ENCODE assay signal across 7 cellular contexts in the genomic region with DNA sequence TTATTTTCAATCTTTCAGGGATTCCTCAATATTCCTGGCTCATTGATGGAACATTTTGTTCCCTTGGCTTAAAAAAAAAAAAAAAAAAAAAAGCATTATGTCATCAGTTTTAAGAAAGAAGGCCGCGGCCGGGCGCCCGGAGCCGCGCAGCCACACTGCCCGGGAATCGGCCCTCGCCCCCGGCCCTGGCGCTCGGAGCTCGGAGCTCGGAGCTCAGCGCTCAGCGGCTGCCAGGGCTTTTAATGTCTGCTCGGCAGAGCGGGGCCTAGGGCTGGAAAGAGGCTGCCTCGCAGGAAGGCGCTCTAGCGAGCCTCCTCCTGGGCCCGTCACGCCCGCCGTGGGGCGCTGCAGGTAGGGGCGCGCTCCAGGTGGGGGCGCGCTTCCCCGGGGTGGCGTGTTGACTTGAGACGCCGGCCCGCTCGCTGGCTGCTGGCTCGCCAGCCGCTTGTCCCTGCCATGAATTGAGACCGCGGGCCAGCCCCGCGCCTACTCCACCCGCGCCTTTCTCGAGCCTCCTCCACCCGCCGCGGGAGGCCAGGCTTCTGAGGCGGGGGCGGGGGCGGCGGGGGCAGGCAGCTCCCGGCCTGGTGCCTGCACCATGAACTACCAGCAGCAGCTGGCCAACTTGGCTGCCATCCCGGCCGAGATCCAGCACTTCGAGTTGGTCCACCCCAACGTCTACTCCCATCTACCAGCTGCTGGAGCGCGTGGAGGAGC. TPM values are rescaled to one million over a fixed set of nuclear protein-coding genes. Genes with fewer than 3 reads are reported as not detected.
A peak's percentile ranks its signal among the peaks of the same experiment; 100 is the strongest.
DNase-seq lines count a peak whose midpoint lies in the region; ATAC-seq and TF ChIP-seq lines count a peak whose summit lies in the region.

No MANE protein-coding gene starts in this region.

- H3K4me2 ChIP-seq in GM23338, result peak overlapping the region; percentile 74

- H3K4me1 Mint-ChIP-seq in GM23338 (peaks cover 14% of the 10 kb centered on the region), endodermal cell (no peaks in the 10 kb centered on the region), mesothelial cell of epicardium (peaks cover 2% of the 10 kb centered on the region)

- H3K27ac Mint-ChIP-seq in GM23338, result no peak overlapping the region
- H3K27ac Mint-ChIP-seq in endodermal cell, result no peak overlapping the region
- H3K27ac Mint-ChIP-seq in mesothelial cell of epicardium, result no peak overlapping the region

- H3K27ac ChIP-seq in GM23338 (ENCODE audit: low read depth) (no peak overlapping the region), endodermal cell (ENCODE audit: low read depth, low read length) (no peak overlapping the region)

- H2AFZ ChIP-seq in GM23338, result peak overlapping the region; percentile 88; the same call in 1 of the 2 replicates

- H3K27me3 Mint-ChIP-seq in GM23338 (ENCODE audit: insufficient read depth, low read depth, poor library complexity), result peaks cover 40% of the 10 kb centered on the region
- H3K27me3 Mint-ChIP-seq in endodermal cell (ENCODE audit: insufficient read depth), result peaks cover 59% of the 10 kb centered on the region
- H3K27me3 Mint-ChIP-seq in mesothelial cell of epicardium (ENCODE audit: low read depth), result peaks cover 57% of the 10 kb centered on the region

- peaks cover 6% of the 10 kb centered on the region; the same call in 1 of the 3 replicates for H3K9me3 Mint-ChIP-seq in GM23338
- H3K9me3 Mint-ChIP-seq in endodermal cell, result no peaks in the 10 kb centered on the region
- H3K9me3 Mint-ChIP-seq in mesothelial cell of epicardium, result no peaks in the 10 kb centered on the region

- H3K9ac ChIP-seq in endodermal cell (ENCODE audit: extremely low read depth, low read length, poor library complexity, severe bottlenecking), result peak overlapping the region; percentile 34

- peaks cover 7% of the 10 kb centered on the region; the same call in 1 of the 2 replicates for H3K9me2 ChIP-seq in GM23338 (ENCODE audit: insufficient read depth)

- H3K27me3 ChIP-seq in GM23338 (ENCODE audit: insufficient read depth) (peaks cover 65% of the 10 kb centered on the region), endodermal cell (ENCODE audit: control insufficient read depth, insufficient read depth, low read length, poor library complexity, severe bottlenecking) (peaks cover 9% of the 10 kb centered on the region)

- DNase-seq in GM23338 (ENCODE audit: low spot score), result peak; percentile 78
- peak; percentile 62 to 84 for DNase-seq in NCI-H524 (lab: John Stamatoyannopoulos, UW)
- peak; percentile 89 for DNase-seq in endodermal cell
- DNase-seq in mesothelial cell of epicardium (ENCODE audit: low spot score in 2 of 2, unreplicated experiment in 2 of 2), result peak in 1 of 2 experiments; percentile 75
- no peak for DNase-seq in activated CD4-positive, CD25-positive, alpha-beta regulatory T cell (lab: John Stamatoyannopoulos, UW)
- DNase-seq in activated naive CD4-positive, alpha-beta T cell treated with anti-CD3 and anti-CD28 coated beads, Interleukin-2, amount 50 U/mL, for 16 hours, result no peak

- H3K4me1 ChIP-seq in GM23338 (ENCODE audit: insufficient read depth) (no peaks in the 10 kb centered on the region; the same call in 1 of the 2 replicates), endodermal cell (ENCODE audit: control insufficient read depth, insufficient read depth, low read length) (no peaks in the 10 kb centered on the region)

- H3K36me3 ChIP-seq in GM23338 (ENCODE audit: insufficient read depth) (no peaks in the 10 kb centered on the region), endodermal cell (ENCODE audit: control insufficient read depth, insufficient read depth, low read length) (no peaks in the 10 kb centered on the region)

- ATAC-seq in GM23338 (peak; percentile 96), GM21619 (IDR thresholded peaks at IDR 0.05; ENCODE audit: unreplicated experiment) (no peak)

- TF ChIP-seq CTCF in GM23338 (conservative IDR thresholded peaks at IDR 0.05; ENCODE audit: low read depth in 2 of 2) (peak; percentile 55 to 79), endodermal cell (conservative IDR thresholded peaks at IDR 0.05) (peak; percentile 83), mesothelial cell of epicardium (IDR thresholded peaks at IDR 0.05; ENCODE audit: unreplicated experiment) (peak; percentile 58)

- H3K4me3 ChIP-seq in GM23338, result peak overlapping the region; percentile 50
- H3K4me3 ChIP-seq in endodermal cell (ENCODE audit: low read length), result peak overlapping the region; percentile 44

- no peaks in the 10 kb centered on the region for H3K79me2 ChIP-seq in GM23338 (replicated peaks; ENCODE audit: insufficient read depth)

- H4K20me1 ChIP-seq in GM23338 (replicated peaks; ENCODE audit: insufficient read depth), result no peaks in the 10 kb centered on the region

- H3K36me3 Mint-ChIP-seq in GM23338 (ENCODE audit: low read depth) (no peaks in the 10 kb centered on the region), endodermal cell (ENCODE audit: low read depth) (no peaks in the 10 kb centered on the region), mesothelial cell of epicardium (no peaks in the 10 kb centered on the region)

- WGBS in endodermal cell (ENCODE audit: insufficient coverage in 1 of 2, insufficient read length in 1 of 2), 2 experiments, result 16 to 24% methylated on average over 24 to 60 of the region's 60 CpGs

- H3K9me3 ChIP-seq in endodermal cell (ENCODE audit: control insufficient read depth, low read length), result no peaks in the 10 kb centered on the region

- 0 out of 2 replicates have a peak, but pooled peaks cover 2% of the 10 kb centered on the region for H3F3A ChIP-seq in GM23338 (replicated peaks; ENCODE audit: low read depth)

- H3K4me3 Mint-ChIP-seq in GM23338, result peak overlapping the region; percentile 65
- H3K4me3 Mint-ChIP-seq in endodermal cell, result peak overlapping the region; percentile 27
- peak overlapping the region; percentile 57 for H3K4me3 Mint-ChIP-seq in mesothelial cell of epicardium

TF ChIP-seq in GM23338, 12 proteins besides CTCF, POLR2A, EP300 and RAD21:
- TF ChIP-seq CREB1 (CRISPR knock-in tag; IDR thresholded peaks at IDR 0.05; ENCODE audit: low read depth) (peak; percentile 48; the same call in 1 of the 2 replicates), POLR2AphosphoS5 (IDR thresholded peaks at IDR 0.05; ENCODE audit: low read depth) (no peak), STAT1 (IDR thresholded peaks at IDR 0.05; ENCODE audit: unreplicated experiment) (no peak)
TF ChIP-seq in GM23338: peak in this region for 1.

RNA-seq across cellular contexts. Expression of a gene that starts 5.4 kb away (rescaled TPM):
- 1.4 TPM in 1 of 2 replicates, not detected in the other for total RNA-seq in GM23338 (2014; rRNA removed; shearing (Covaris generic))
- polyA plus RNA-seq in GM23338 (2016; fragmentation: Nextera tagmentation; extraction: Ambion mirVana), result 0.28 TPM in 1 of 2 replicates, not detected in the other
- total RNA-seq in endodermal cell (under 1 TPM; 0.18 to 0.64 TPM), mesothelial cell of epicardium (0.07 TPM in 1 of 3 replicates, not detected in the others)
- not detected for polyA plus RNA-seq in endodermal cell (2013, experiment 1 of 2)
- not detected for polyA plus RNA-seq in endodermal cell (2013, experiment 2 of 2)

RNA-seq across cellular contexts. Expression of a gene that starts 10.5 kb away (rescaled TPM):
- total RNA-seq in GM23338 (2014; rRNA removed; shearing (Covaris generic)), result not detected in 2 replicates
- not detected in 2 replicates for polyA plus RNA-seq in GM23338 (2016; fragmentation: Nextera tagmentation; extraction: Ambion mirVana)
- not detected for total RNA-seq in endodermal cell
- not detected for polyA plus RNA-seq in endodermal cell (2013, experiment 1 of 2)
- not detected for polyA plus RNA-seq in endodermal cell (2013, experiment 2 of 2)
- total RNA-seq in mesothelial cell of epicardium, result not detected in 3 replicates

Comparison
In these comparisons a context has a peak if more than half of its experiments do, and no peak if none do; other contexts are left out.
1. DNase-seq: peak in GM23338 (single experiment), NCI-H524 (2 of 2) and endodermal cell (single experiment); none in activated CD4-positive, CD25-positive, alpha-beta regulatory T cell (0 of 4) and activated naive CD4-positive, alpha-beta T cell treated with anti-CD3 and anti-CD28 coated beads, Interleukin-2, amount 50 U/mL, for 16 hours (single experiment).
2. Peak in every context shown above with its lines, with median percentiles within 50 percentile points of each other: H3K4me3 Mint-ChIP-seq and CTCF ChIP-seq.